ENCODE assay signal across 11 cellular contexts in genomic region chr4:27005512-27006246, GRCh38.
DNase-seq lines count a peak whose midpoint lies in the region; ATAC-seq and TF ChIP-seq lines count a peak whose summit lies in the region.
"Had no signal": no experiment of that assay in that cellular context is flagged by ENCODE, and none has a peak within 500 bp of the region (broad histone marks: within the 10 kb centered on the region; RNA-seq: fewer than 3 reads in every experiment).

No MANE protein-coding gene starts in this region.

- H3K4me3 ChIP-seq in AG10803 (ENCODE audit: low read length) (no peak overlapping the region), left lung (no peak overlapping the region)
- H3K4me3 ChIP-seq: GM12878 had no signal

- intact Hi-C loops in left lung (cut with DNase I) = loop anchor here in 1 of 2 donors (10.0 kb wide), 1 partner anchor 141 kb away; the partner anchor contains the start of gene STIM2

- peaks cover 7 to 25% of the 10 kb centered on the region in 2 donors for H3K4me1 ChIP-seq in left lung

- no peaks in the 10 kb centered on the region for H3K36me3 ChIP-seq in left lung

- peak; percentile 70 for DNase-seq in AG10803 (ENCODE audit: low read depth)
- DNase-seq in HS-5 (ENCODE audit: low read depth) = peak; percentile 82
- peak; percentile 50 for DNase-seq in astrocyte of the hippocampus (ENCODE audit: low read depth, low spot score)
- DNase-seq in left lung = no peak
- no peak for DNase-seq in midbrain (lab: John Stamatoyannopoulos, UW)
- no peak for DNase-seq in HUDEP-2 (lab: John Stamatoyannopoulos, UW; ENCODE audit: unreplicated experiment in 76 of 76)
- no peak for DNase-seq in glomerular visceral epithelial cell (ENCODE audit: extremely low spot score)
- no peak for DNase-seq in epidermal melanocyte (ENCODE audit: insufficient read length, low spot score)
- DNase-seq: hippocampal formation, NCI-H524 treated with DMSO at 0.1 percent for 48 hours had no signal

- H3K9me3 ChIP-seq in left lung = no peaks in the 10 kb centered on the region

- no peaks in the 10 kb centered on the region for H3K27me3 ChIP-seq in left lung

- no peak for TF ChIP-seq CTCF in AG10803 (conservative IDR thresholded peaks at IDR 0.05; ENCODE audit: low read length)
- no peak for TF ChIP-seq CTCF in left lung (IDR thresholded peaks at IDR 0.05)

- peak overlapping the region; percentile 2 to 53 for H3K27ac ChIP-seq in left lung

- ATAC-seq in left lung = peak; percentile 17
- ATAC-seq: GM12878 had no signal

Comparison
In these comparisons a context has a peak if more than half of its experiments do, and no peak if none do; other contexts are left out.
1. DNase-seq: peak in AG10803 (single experiment), HS-5 (single experiment) and astrocyte of the hippocampus (single experiment); none in left lung (0 of 2), midbrain (single experiment), HUDEP-2 (0 of 76), glomerular visceral epithelial cell (single experiment) and epidermal melanocyte (single experiment).